Comparison of ENCODE assay signal across 21 cellular contexts in the genomic region with DNA sequence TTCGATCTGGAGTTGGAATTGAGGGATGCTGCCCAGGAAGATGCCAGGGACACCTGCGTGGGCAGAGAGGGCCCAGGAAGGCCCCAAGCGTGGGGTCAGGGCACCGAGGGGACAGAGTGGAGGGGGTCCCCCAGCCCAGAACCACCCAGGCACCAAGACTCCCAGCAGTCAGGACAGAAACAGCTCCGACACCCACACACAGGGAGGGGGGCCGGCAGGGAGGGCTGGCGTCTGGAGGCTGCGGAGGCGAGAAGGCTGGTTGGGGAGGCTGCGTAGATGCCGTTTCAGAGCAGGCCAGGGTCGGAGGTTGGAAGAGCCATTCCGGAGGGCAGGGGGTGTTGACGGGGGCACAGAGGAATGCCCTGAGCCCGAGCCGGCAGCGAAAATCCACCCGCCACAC.
"Had no signal": no experiment of that assay in that cellular context is flagged by ENCODE, and none has a peak within 500 bp of the region (broad histone marks: within the 10 kb centered on the region; RNA-seq: fewer than 3 reads in every experiment).

No MANE protein-coding gene starts in this region.

- ATAC-seq: activated naive CD8-positive, alpha-beta T cell treated with anti-CD3 and anti-CD28 coated beads, Interleukin-2, amount 50 U/mL, for 24 hours; activated T-cell treated with anti-CD3 and anti-CD28 coated beads, Interleukin-2, amount 50 U/mL, for 4 hours; naive thymus-derived CD4-positive, alpha-beta T cell; pancreas; stimulated activated memory B cell treated with anti-CD40 and anti-IgM and Interleukin-4, amounts not matched to agents 10 μg/mL and 1 μg/mL and 100 μg/mL, for 72 hours had no signal

- H3K27me3 ChIP-seq: brain microvascular endothelial cell, pancreas had no signal

- DNase-seq: activated CD4-positive, alpha-beta T cell treated with anti-CD3 and anti-CD28 coated beads, Interleukin-2, amount 10 ng/mL, durations not matched to agents 24 days and 14 days; activated CD4-positive, CD25-positive, alpha-beta regulatory T cell; activated CD8-positive, alpha-beta memory T cell treated with anti-CD3 and anti-CD28 coated beads, Interleukin-2, amount 50 U/mL, for 4 hours; activated effector memory CD4-positive, alpha-beta T cell treated with Interleukin-2 at 50 U/mL for 16 hours; activated naive CD4-positive, alpha-beta T cell treated with anti-CD3 and anti-CD28 coated beads, Interleukin-2, amount 10 ng/mL, durations not matched to agents 7 days and 5 days; activated naive CD8-positive, alpha-beta T cell treated with anti-CD3 and anti-CD28 coated beads, Interleukin-2, amount 50 U/mL, for 24 hours; activated T-cell treated with anti-CD3 and anti-CD28 coated beads, Interleukin-2, amount 50 U/mL, for 4 hours; brain microvascular endothelial cell; cerebellar nuclear complex; dermis blood vessel endothelial cell; foreskin keratinocyte; islet precursor cell; mesenchymal stem cell; naive thymus-derived CD4-positive, alpha-beta T cell; sigmoid colon; stimulated activated CD4-positive, alpha-beta T cell treated with anti-CD3 and anti-CD28 coated beads, Interleukin-4, amount 100 ng/mL, for 4 hours; upper lobe of right lung had no signal

- H3K27ac ChIP-seq: brain microvascular endothelial cell, foreskin keratinocyte, left lung, pancreas, sigmoid colon, SK-N-MC, upper lobe of right lung had no signal
